38 cellular contexts compared by ENCODE assay signal in genomic region chr10:15037691-15038090, GRCh38. TPM values are rescaled to one million over a fixed set of nuclear protein-coding genes. Genes with fewer than 3 reads are reported as not detected.
"Had no signal": no experiment of that assay in that cellular context is flagged by ENCODE, and none has a peak within 500 bp of the region (broad histone marks: within the 10 kb centered on the region; RNA-seq: fewer than 3 reads in every experiment).

No MANE protein-coding gene starts in this region.

- H3K4me3 Mint-ChIP-seq: activated CD4-positive, alpha-beta memory T cell treated with anti-CD3 and anti-CD28 coated beads for 36 hours; activated CD4-positive, alpha-beta T cell treated with anti-CD3 and anti-CD28 coated beads for 36 hours; activated naive CD4-positive, alpha-beta T cell treated with anti-CD3 and anti-CD28 coated beads for 36 hours; activated T-cell treated with anti-CD3 and anti-CD28 coated beads, Interleukin-2, amount 50 U/mL, for 4 hours; activated T-helper 1 cell treated with anti-CD3 and anti-CD28 coated beads, Interleukin-12 subunit alpha, Interleukin-12 subunit beta, Interleukin-2, Interleukin-4 antibody, amounts not matched to agents 30 ng/mL and 10 ng/mL and 1 ng/mL, durations not matched to agents 14 hours and 24 hours and 36 hours; T-helper 1 cell treated with Interleukin-12 subunit alpha and Interleukin-12 subunit beta and Interleukin-4 antibody, amounts not matched to agents 30 μg/mL and 1 μg/mL, for 36 hours; T-helper 2 cell treated with Interferon-gamma antibody and Interleukin-4, amounts not matched to agents 5 μg/mL and 100 μg/mL, for 36 hours; WTC11 had no signal

- H3K4me1 ChIP-seq: adrenal gland, body of pancreas, breast epithelium, SJCRH30 had no signal

- H3K4me1 Mint-ChIP-seq: activated CD4-positive, alpha-beta T cell treated with anti-CD3 and anti-CD28 coated beads for 36 hours had no signal

- H3K9me3 Mint-ChIP-seq: activated CD4-positive, alpha-beta memory T cell treated with anti-CD3 and anti-CD28 coated beads for 36 hours; activated T-cell treated with anti-CD3 and anti-CD28 coated beads, Interleukin-2, amount 50 U/mL, for 4 hours; activated T-helper 1 cell treated with anti-CD3 and anti-CD28 coated beads, Interleukin-12 subunit alpha, Interleukin-12 subunit beta, Interleukin-2, Interleukin-4 antibody, amounts not matched to agents 30 ng/mL and 10 ng/mL and 1 ng/mL, durations not matched to agents 14 hours and 24 hours and 36 hours; T-helper 1 cell treated with Interleukin-12 subunit alpha and Interleukin-12 subunit beta and Interleukin-4 antibody, amounts not matched to agents 30 μg/mL and 1 μg/mL, for 36 hours; T-helper 2 cell treated with Interferon-gamma antibody and Interleukin-4, amounts not matched to agents 5 μg/mL and 100 μg/mL, for 36 hours had no signal

- H3K27ac Mint-ChIP-seq: activated CD4-positive, alpha-beta memory T cell treated with anti-CD3 and anti-CD28 coated beads for 36 hours; activated CD4-positive, alpha-beta T cell treated with anti-CD3 and anti-CD28 coated beads for 36 hours; activated naive CD4-positive, alpha-beta T cell treated with anti-CD3 and anti-CD28 coated beads for 36 hours; activated naive CD4-positive, alpha-beta T cell treated with anti-CD3 and anti-CD28 coated beads, Interleukin-2, amount 50 U/mL, for 72 hours; activated T-helper 1 cell treated with anti-CD3 and anti-CD28 coated beads, Interleukin-12 subunit alpha, Interleukin-12 subunit beta, Interleukin-2, Interleukin-4 antibody, amounts not matched to agents 30 ng/mL and 10 ng/mL and 1 ng/mL, durations not matched to agents 14 hours and 24 hours and 36 hours; T-helper 1 cell treated with Interleukin-12 subunit alpha and Interleukin-12 subunit beta and Interleukin-4 antibody, amounts not matched to agents 30 μg/mL and 1 μg/mL, for 36 hours; T-helper 2 cell treated with Interferon-gamma antibody and Interleukin-4, amounts not matched to agents 5 μg/mL and 100 μg/mL, for 36 hours; WTC11 had no signal

- H3K9me3 ChIP-seq: adrenal gland, body of pancreas, breast epithelium, SJCRH30, SK-N-SH had no signal

- H3K27me3 Mint-ChIP-seq: activated CD4-positive, alpha-beta memory T cell treated with anti-CD3 and anti-CD28 coated beads for 36 hours; activated CD4-positive, alpha-beta T cell treated with anti-CD3 and anti-CD28 coated beads for 36 hours had no signal

- H3K4me3 ChIP-seq: adrenal gland, body of pancreas, breast epithelium, SJCRH30 had no signal

- DNase-seq: activated CD4-positive, alpha-beta memory T cell treated with anti-CD3 and anti-CD28 coated beads for 36 hours; activated CD4-positive, alpha-beta T cell treated with anti-CD3 and anti-CD28 coated beads for 36 hours; activated CD4-positive, alpha-beta T cell treated with anti-CD3 and anti-CD28 coated beads, Interleukin-2, amount 50 U/mL, for 1 hour; activated CD8-positive, alpha-beta memory T cell treated with anti-CD3 and anti-CD28 coated beads, Interleukin-2, amount 50 U/mL, for 4 hours; activated gamma-delta T cell treated with Interleukin-2 at 50 U/mL for 16 hours; activated naive CD4-positive, alpha-beta T cell treated with anti-CD3 and anti-CD28 coated beads for 36 hours; activated T-cell treated with anti-CD3 and anti-CD28 coated beads for 4 hours; activated T-cell treated with anti-CD3 and anti-CD28 coated beads, Interleukin-2, amount 50 U/mL, for 4 hours; adrenal gland; body of pancreas; Kasumi-1; MM.1S; MV-4-11; NCI-H1092; NCI-H1417; NCI-H146; NCI-H187; NCI-H2029 treated with DMSO at 0.1 percent for 48 hours; NCI-H2107; NCI-H2171; NCI-H2227 treated with DMSO at 0.1 percent for 48 hours; NCI-H446 treated with DMSO at 0.1 percent for 48 hours; NCI-H524; NCI-H69; SHP77; SJCRH30; SK-N-SH had no signal

- ATAC-seq: activated CD4-positive, alpha-beta T cell treated with anti-CD3 and anti-CD28 coated beads for 36 hours; activated CD4-positive, CD25-positive, alpha-beta regulatory T cell treated with anti-CD3 and anti-CD28 coated beads, Interleukin-2, amount 50 U/mL, for 24 hours; activated naive CD4-positive, alpha-beta T cell treated with anti-CD3 and anti-CD28 coated beads, Interleukin-2, amount 50 U/mL, for 72 hours; activated T-cell treated with anti-CD3 and anti-CD28 coated beads, Interleukin-2, amount 50 U/mL, for 4 hours; body of pancreas; Panc1; WTC11 had no signal

- H3K36me3 Mint-ChIP-seq: activated CD4-positive, alpha-beta memory T cell treated with anti-CD3 and anti-CD28 coated beads for 36 hours; activated naive CD4-positive, alpha-beta T cell treated with anti-CD3 and anti-CD28 coated beads, Interleukin-2, amount 50 U/mL, for 72 hours; WTC11 had no signal

- H3K27ac ChIP-seq: adrenal gland, body of pancreas, SJCRH30 had no signal

- H3K36me3 ChIP-seq: adrenal gland, breast epithelium, SJCRH30 had no signal

- H3K27me3 ChIP-seq: adrenal gland, body of pancreas, breast epithelium, SJCRH30 had no signal

RNA-seq across cellular contexts. Expression of gene OLAH, which starts 6.1 kb away (rescaled TPM):
- total RNA-seq: activated T-cell treated with anti-CD3 and anti-CD28 coated beads, Interleukin-2, amount 50 U/mL, for 4 hours; astrocyte; body of pancreas; cardiac septum; RPMI7951; SJCRH30; WTC11 had no signal

RNA-seq across cellular contexts. Expression of gene ACBD7, which starts 50.9 kb away (rescaled TPM):
- total RNA-seq: body of pancreas, cardiac septum had no signal
